In genomic region chr15:47289667-47290066, GRCh38 we compare ENCODE assay signal across 19 cellular contexts.
"Had no signal": no experiment of that assay in that cellular context is flagged by ENCODE, and none has a peak within 500 bp of the region (broad histone marks: within the 10 kb centered on the region; RNA-seq: fewer than 3 reads in every experiment).

No MANE protein-coding gene starts in this region.

- ATAC-seq: activated CD4-positive, CD25-positive, alpha-beta regulatory T cell treated with anti-CD3 and anti-CD28 coated beads, Interleukin-2, amount 50 U/mL, for 24 hours; gastrocnemius medialis; heart left ventricle; natural killer cell treated with Interleukin-12 subunit alpha and Interleukin-12 subunit beta and Interleukin-15 and Interleukin-18, amount 100 ng/mL, for 72 hours; stimulated activated memory B cell treated with anti-CD40 and anti-IgM and Interleukin-4, amounts not matched to agents 10 μg/mL and 1 μg/mL and 100 μg/mL, for 72 hours; upper lobe of right lung had no signal

- H3K4me3 ChIP-seq: ascending aorta, breast epithelium, coronary artery, gastrocnemius medialis, heart left ventricle, sigmoid colon, thoracic aorta, upper lobe of right lung had no signal

- H3K27ac Mint-ChIP-seq: activated naive CD4-positive, alpha-beta T cell treated with anti-CD3 and anti-CD28 coated beads, Interleukin-2, amount 50 U/mL, for 24 hours; immature natural killer cell; natural killer cell treated with Interleukin-12 subunit alpha and Interleukin-12 subunit beta and Interleukin-15 and Interleukin-18, amount 100 ng/mL, for 72 hours; stimulated activated memory B cell treated with anti-CD40 and anti-IgM and Interleukin-4, amounts not matched to agents 10 μg/mL and 1 μg/mL and 100 μg/mL, for 72 hours had no signal

- H3K27me3 Mint-ChIP-seq: natural killer cell treated with Interleukin-12 subunit alpha and Interleukin-12 subunit beta and Interleukin-15 and Interleukin-18, amount 100 ng/mL, for 72 hours; stimulated activated memory B cell treated with anti-CD40 and anti-IgM and Interleukin-4, amounts not matched to agents 10 μg/mL and 1 μg/mL and 100 μg/mL, for 72 hours had no signal

- H3K36me3 Mint-ChIP-seq: activated naive CD4-positive, alpha-beta T cell treated with anti-CD3 and anti-CD28 coated beads, Interleukin-2, amount 50 U/mL, for 24 hours; immature natural killer cell; natural killer cell treated with Interleukin-12 subunit alpha and Interleukin-12 subunit beta and Interleukin-15 and Interleukin-18, amount 100 ng/mL, for 72 hours; stimulated activated memory B cell treated with anti-CD40 and anti-IgM and Interleukin-4, amounts not matched to agents 10 μg/mL and 1 μg/mL and 100 μg/mL, for 72 hours had no signal

- H3K4me1 Mint-ChIP-seq: activated naive CD4-positive, alpha-beta T cell treated with anti-CD3 and anti-CD28 coated beads, Interleukin-2, amount 50 U/mL, for 24 hours; immature natural killer cell; stimulated activated memory B cell treated with anti-CD40 and anti-IgM and Interleukin-4, amounts not matched to agents 10 μg/mL and 1 μg/mL and 100 μg/mL, for 72 hours had no signal

- DNase-seq: activated CD8-positive, alpha-beta memory T cell treated with anti-CD3 and anti-CD28 coated beads for 24 hours; activated CD8-positive, alpha-beta memory T cell treated with anti-CD3 and anti-CD28 coated beads, Interleukin-2, amount 50 U/mL, for 48 hours; activated effector memory CD4-positive, alpha-beta T cell treated with anti-CD3 and anti-CD28 coated beads, Interleukin-2, amount 50 U/mL, for 16 hours; activated T-cell treated with anti-CD3 and anti-CD28 coated beads, Interleukin-2, amount 50 U/mL, for 48 hours; gastrocnemius medialis; heart left ventricle; immature natural killer cell; nucleus accumbens; sigmoid colon; stimulated activated CD4-positive, alpha-beta T cell treated with anti-CD3 and anti-CD28 coated beads, Interleukin-4, amount 100 ng/mL, for 24 hours; upper lobe of right lung had no signal

- H3K4me3 Mint-ChIP-seq: activated naive CD4-positive, alpha-beta T cell treated with anti-CD3 and anti-CD28 coated beads, Interleukin-2, amount 50 U/mL, for 24 hours; immature natural killer cell; natural killer cell treated with Interleukin-12 subunit alpha and Interleukin-12 subunit beta and Interleukin-15 and Interleukin-18, amount 100 ng/mL, for 72 hours; stimulated activated memory B cell treated with anti-CD40 and anti-IgM and Interleukin-4, amounts not matched to agents 10 μg/mL and 1 μg/mL and 100 μg/mL, for 72 hours had no signal
